Comparison of ENCODE assay signal across 26 cellular contexts in the genomic region with DNA sequence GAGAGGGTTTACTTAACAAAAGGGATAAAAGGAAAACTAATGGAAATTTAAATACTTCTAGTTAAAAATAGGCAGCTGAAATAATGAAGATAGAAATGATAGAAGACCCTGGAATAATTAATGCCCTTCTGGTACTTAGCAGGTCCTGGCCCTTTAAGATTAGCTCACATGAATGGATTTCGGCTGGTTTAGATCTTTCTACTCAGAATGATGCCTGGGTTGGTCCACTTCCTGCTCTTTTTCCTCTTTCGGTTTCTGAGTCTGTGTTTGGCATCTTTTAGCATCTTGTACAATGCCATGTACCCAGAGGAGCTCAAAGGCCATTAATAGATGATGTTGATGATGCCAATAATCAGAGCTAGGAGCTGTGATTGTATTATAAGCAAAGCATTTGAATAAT.
"Had no signal": no experiment of that assay in that cellular context is flagged by ENCODE, and none has a peak within 500 bp of the region (broad histone marks: within the 10 kb centered on the region; RNA-seq: fewer than 3 reads in every experiment).

No MANE protein-coding gene starts in this region.

- H3K4me2 ChIP-seq: smooth muscle cell had no signal

- H3K9me3 ChIP-seq: breast epithelium, gastroesophageal sphincter, ovary, prostate gland, sigmoid colon, transverse colon had no signal

- DNase-seq: activated CD4-positive, alpha-beta T cell treated with anti-CD3 and anti-CD28 coated beads, Interleukin-2, amount 10 ng/mL, durations not matched to agents 7 days and 5 days; activated CD4-positive, CD25-positive, alpha-beta regulatory T cell treated with anti-CD3 and anti-CD28 coated beads, Interleukin-2, amount 50 U/mL, for 72 hours; activated CD8-positive, alpha-beta T cell treated with anti-CD3 and anti-CD28 coated beads for 36 hours; activated gamma-delta T cell treated with Interleukin-2 at 50 U/mL for 16 hours; activated naive CD8-positive, alpha-beta T cell treated with anti-CD3 and anti-CD28 coated beads, Interleukin-2, amount 50 U/mL, for 24 hours; activated T-cell treated with anti-CD3 and anti-CD28 coated beads, Interleukin-2, amount 50 U/mL, for 4 hours; amygdala; central memory CD4-positive, alpha-beta T cell; effector CD8-positive, alpha-beta T cell; erythroblast; head of caudate nucleus; hypothalamus; immature natural killer cell; naive thymus-derived CD4-positive, alpha-beta T cell; ovary; sigmoid colon; stimulated activated CD4-positive, alpha-beta T cell treated with anti-CD3 and anti-CD28 coated beads, Interleukin-15, amount 100 ng/mL, for 24 hours; stimulated activated CD4-positive, alpha-beta T cell treated with anti-CD3 and anti-CD28 coated beads, Interleukin-2, amount 100 ng/mL, for 24 hours; stimulated activated naive CD4-positive, alpha-beta T cell treated with Interleukin-2 at 50 U/mL for 16 hours; SW 1271; T-helper 9 cell; transverse colon had no signal

- H3K27me3 ChIP-seq: breast epithelium, gastroesophageal sphincter, ovary, sigmoid colon, transverse colon had no signal

- H3K4me3 ChIP-seq: breast epithelium, gastroesophageal sphincter, ovary, prostate gland, sigmoid colon, smooth muscle cell, transverse colon had no signal

- H3K36me3 ChIP-seq: breast epithelium, gastroesophageal sphincter, ovary, prostate gland, sigmoid colon, transverse colon had no signal

- H3K4me1 ChIP-seq: breast epithelium, gastroesophageal sphincter, prostate gland, sigmoid colon, transverse colon had no signal

- H3K27ac ChIP-seq: breast epithelium, gastroesophageal sphincter, ovary, prostate gland, sigmoid colon, transverse colon had no signal
